ENCODE assay signal across 9 cellular contexts in genomic region chr17:17535957-17536356, GRCh38. TPM values are rescaled to one million over a fixed set of nuclear protein-coding genes. Genes with fewer than 3 reads are reported as not detected.
DNase-seq lines count a peak whose midpoint lies in the region; ATAC-seq and TF ChIP-seq lines count a peak whose summit lies in the region.
"Had no signal": no experiment of that assay in that cellular context is flagged by ENCODE, and none has a peak within 500 bp of the region (broad histone marks: within the 10 kb centered on the region; RNA-seq: fewer than 3 reads in every experiment).

No MANE protein-coding gene starts in this region.

- H3K9me3 ChIP-seq in upper lobe of right lung, result no peaks in the 10 kb centered on the region

- ATAC-seq in upper lobe of right lung, result peak; percentile 75
- no peak for ATAC-seq in HG03097 (IDR thresholded peaks at IDR 0.05; ENCODE audit: low FRiP score, unreplicated experiment)
- ATAC-seq: stimulated activated naive CD8-positive, alpha-beta T cell treated with anti-CD3 and anti-CD28 coated beads, Interleukin-15, amount 100 ng/mL, for 72 hours had no signal

- TF ChIP-seq CTCF in upper lobe of right lung (IDR thresholded peaks at IDR 0.05), result no peak
- no peak for TF ChIP-seq CTCF in lower leg skin (IDR thresholded peaks at IDR 0.05)

- peak; percentile 6 for DNase-seq in NCI-H446 treated with DMSO at 0.1 percent for 48 hours (lab: John Stamatoyannopoulos, UW)
- peak; percentile 15 for DNase-seq in dermis blood vessel endothelial cell
- peak; percentile 58 for DNase-seq in medulla oblongata (ENCODE audit: extremely low spot score)
- peak; percentile 83 for DNase-seq in upper lobe of right lung
- DNase-seq in DMS114 treated with DMSO at 0.1 percent for 48 hours (lab: John Stamatoyannopoulos, UW; ENCODE audit: unreplicated experiment), result no peak
- DNase-seq in lower leg skin (ENCODE audit: low spot score in 2 of 2), result no peak
- DNase-seq: stimulated activated naive CD8-positive, alpha-beta T cell treated with anti-CD3 and anti-CD28 coated beads, Interleukin-15, amount 100 ng/mL, for 72 hours; WERI-Rb-1 had no signal

- intact Hi-C loops in upper lobe of right lung (cut with DNase I) (no loop called here), lower leg skin (cut with DNase I; ENCODE audit: low total_unique reads) (no loop called here)

- H3K4me3 ChIP-seq in upper lobe of right lung (no peak overlapping the region), lower leg skin (ENCODE audit: low read depth, poor library complexity, severe bottlenecking) (no peak overlapping the region)

- H3K27me3 ChIP-seq in upper lobe of right lung, result no peaks in the 10 kb centered on the region

- H3K27ac ChIP-seq in upper lobe of right lung, result no peak overlapping the region
- H3K27ac ChIP-seq: WERI-Rb-1 had no signal

- H3K4me1 ChIP-seq in upper lobe of right lung, result peaks cover 4% of the 10 kb centered on the region

- no peak for TF ChIP-seq POLR2A in lower leg skin (IDR thresholded peaks at IDR 0.05)

- 51 to 53% methylated on average over 5 to 7 of the region's 7 CpGs for WGBS in lower leg skin, 2 donors

- H3K36me3 ChIP-seq in upper lobe of right lung, result no peaks in the 10 kb centered on the region
- H3K36me3 ChIP-seq: WERI-Rb-1 had no signal

RNA-seq across cellular contexts. Expression of gene RASD1, which starts 39.8 kb away (rescaled TPM):
- total RNA-seq in dermis blood vessel endothelial cell (6.3 and 12.8 TPM in 2 replicates), upper lobe of right lung (39.2 TPM), lower leg skin (10 to 100 TPM; 25.5 to 79.9 (median 40.6) TPM)

RNA-seq across cellular contexts. Expression of gene PEMT, which starts 55.6 kb away (rescaled TPM):
- total RNA-seq in dermis blood vessel endothelial cell (24.7 and 41.5 TPM in 2 replicates), upper lobe of right lung (29.6 TPM), lower leg skin (10 to 100 TPM; 29.9 to 47.5 (median 44.3) TPM)

RNA-seq across cellular contexts. Expression of gene MED9, which starts 59.2 kb away (rescaled TPM):
- total RNA-seq in dermis blood vessel endothelial cell (12.3 and 13.1 TPM in 2 replicates), upper lobe of right lung (13.8 TPM), lower leg skin (10 to 100 TPM; 14.8 to 29.3 (median 24.2) TPM)

Comparison
In these comparisons a context has a peak if more than half of its experiments do, and no peak if none do; other contexts are left out.
1. DNase-seq: peak in NCI-H446 treated with DMSO at 0.1 percent for 48 hours (single experiment), dermis blood vessel endothelial cell (single experiment), medulla oblongata (single experiment) and upper lobe of right lung (single experiment); none in DMS114 treated with DMSO at 0.1 percent for 48 hours (single experiment) and lower leg skin (0 of 2).